ENCODE assay signal across 2 cellular contexts in genomic region chr7:152435384-152436278, GRCh38.
TF ChIP-seq lines count a peak whose summit lies in the region.

Gene KMT2C, minus strand, starts transcription at chr7:152436003. Its CDS starts 217 bp downstream, at chr7:152435786.

TF ChIP-seq in GM23338, 12 proteins besides CTCF, POLR2A, EP300 and RAD21 (continued from another document):
- TF ChIP-seq ZNF462 (CRISPR knock-in tag; IDR thresholded peaks at IDR 0.05) = no peak
- TF ChIP-seq ZNF331 (CRISPR knock-in tag; IDR thresholded peaks at IDR 0.05; ENCODE audit: low read depth) = no peak
- TF ChIP-seq EZH2 (IDR thresholded peaks at IDR 0.05; ENCODE audit: low read depth, unreplicated experiment) = no peak
- TF ChIP-seq ETS1 (IDR thresholded peaks at IDR 0.05) = no peak
- no peak for TF ChIP-seq EZH2phosphoT487 (IDR thresholded peaks at IDR 0.05; ENCODE audit: unreplicated experiment)
- TF ChIP-seq ZNF114 (CRISPR knock-in tag; IDR thresholded peaks at IDR 0.05) = no peak
- TF ChIP-seq REST (IDR thresholded peaks at IDR 0.05; ENCODE audit: unreplicated experiment) = no peak
- no peak for TF ChIP-seq CREB1 (CRISPR knock-in tag; IDR thresholded peaks at IDR 0.05; ENCODE audit: low read depth)
TF ChIP-seq in GM23338: peak in this region for 0.

TF ChIP-seq in H1, 55 proteins besides CTCF, POLR2A, EP300 and RAD21 (continued from another document):
- TF ChIP-seq RBBP5 (IDR thresholded peaks at IDR 0.05; ENCODE audit: borderline replicate concordance, low read depth, low read length) = peak; percentile 58; the same call in 1 of the 2 replicates
- no peak for TF ChIP-seq ZNF274 (IDR thresholded peaks at IDR 0.05; ENCODE audit: borderline replicate concordance, extremely low read depth, low read length)
- no peak for TF ChIP-seq SIRT6 (IDR thresholded peaks at IDR 0.05; ENCODE audit: low read length)
- TF ChIP-seq TAF1 (IDR thresholded peaks at IDR 0.05; ENCODE audit: low read depth, low read length) = 0 out of 2 replicates have a peak, but pooled peaks have one; percentile 32
- peak; percentile 34 for TF ChIP-seq PHF8 (conservative IDR thresholded peaks at IDR 0.05; ENCODE audit: low read depth, low read length)
- no peak for TF ChIP-seq RXRA (IDR thresholded peaks at IDR 0.05; ENCODE audit: insufficient read depth, low read depth, low read length)
- TF ChIP-seq BRCA1 (IDR thresholded peaks at IDR 0.05; ENCODE audit: low read depth, low read length) = no peak
- TF ChIP-seq NRF1 (IDR thresholded peaks at IDR 0.05; ENCODE audit: low read depth, low read length) = no peak
- no peak for TF ChIP-seq SP1 (IDR thresholded peaks at IDR 0.05; ENCODE audit: low read depth, low read length)
- peak; percentile 20; the same call in 1 of the 2 replicates for TF ChIP-seq POLR2AphosphoS5 (IDR thresholded peaks at IDR 0.05; ENCODE audit: low read depth, low read length)
- TF ChIP-seq SIN3A (conservative IDR thresholded peaks at IDR 0.05 in 1 of 2, IDR thresholded peaks at IDR 0.05 in 1 of 2; ENCODE audit: low read depth in 1 of 2, low read length in 2 of 2) = no peak; a peak in 1 of 4 replicates
- TF ChIP-seq E2F6 (IDR thresholded peaks at IDR 0.05) = no peak
- no peak for TF ChIP-seq TCF12 (IDR thresholded peaks at IDR 0.05; ENCODE audit: low read depth, low read length)
- TF ChIP-seq POU5F1 (IDR thresholded peaks at IDR 0.05; ENCODE audit: low read depth, low read length) = no peak
- TF ChIP-seq KDM4A (IDR thresholded peaks at IDR 0.05; ENCODE audit: low read depth, low read length, severe bottlenecking) = peak; percentile 3
- TF ChIP-seq CHD1 (IDR thresholded peaks at IDR 0.05; ENCODE audit: low read depth, low read length) = no peak
- TF ChIP-seq YY1 (IDR thresholded peaks at IDR 0.05; ENCODE audit: low read depth, low read length) = no peak
- TF ChIP-seq NANOG (IDR thresholded peaks at IDR 0.05; ENCODE audit: insufficient read depth, low read depth, low read length, poor library complexity, severe bottlenecking) = no peak
